Comparison of ENCODE assay signal across 1 cellular context in the genomic region with DNA sequence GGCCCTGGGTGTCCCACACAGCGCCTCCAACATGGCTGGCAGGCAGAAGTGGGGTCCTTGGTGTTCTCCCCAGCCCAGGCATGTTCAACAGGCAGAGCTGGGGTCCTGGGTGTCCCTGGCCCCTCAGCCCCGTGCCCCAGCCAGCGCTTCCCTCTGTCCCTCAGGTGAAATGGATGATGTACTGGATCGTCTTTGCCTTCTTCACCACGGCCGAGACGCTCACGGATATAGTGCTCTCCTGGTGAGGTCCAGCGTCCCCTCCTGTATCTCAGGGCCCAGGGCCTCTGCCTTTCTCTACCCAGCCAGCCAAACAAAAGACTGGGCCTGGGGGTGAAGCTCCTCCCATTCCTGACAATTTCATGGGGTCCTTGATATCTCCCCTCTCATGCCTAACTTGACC.
TF ChIP-seq lines count a peak whose summit lies in the region.

No MANE protein-coding gene starts in this region.

TF ChIP-seq in H1, 55 proteins besides CTCF, POLR2A, EP300 and RAD21:
- TF ChIP-seq CREB1 (IDR thresholded peaks at IDR 0.05), result no peak
- no peak for TF ChIP-seq CHD2 (IDR thresholded peaks at IDR 0.05; ENCODE audit: low read length)
- no peak for TF ChIP-seq MAFK (IDR thresholded peaks at IDR 0.05; ENCODE audit: low read depth, low read length)
- TF ChIP-seq SP2 (IDR thresholded peaks at IDR 0.05; ENCODE audit: low read length), result no peak
- TF ChIP-seq KDM4A (IDR thresholded peaks at IDR 0.05; ENCODE audit: low read depth, low read length, severe bottlenecking), result no peak
- no peak for TF ChIP-seq SUZ12 (IDR thresholded peaks at IDR 0.05; ENCODE audit: low read length)
- no peak for TF ChIP-seq RBBP5 (IDR thresholded peaks at IDR 0.05; ENCODE audit: borderline replicate concordance, low read depth, low read length)
- TF ChIP-seq FOSL1 (IDR thresholded peaks at IDR 0.05; ENCODE audit: insufficient read depth, low read depth, low read length), result no peak
- TF ChIP-seq SIN3A (conservative IDR thresholded peaks at IDR 0.05 in 1 of 2, IDR thresholded peaks at IDR 0.05 in 1 of 2; ENCODE audit: low read depth in 1 of 2, low read length in 2 of 2), result no peak
- TF ChIP-seq RFX5 (IDR thresholded peaks at IDR 0.05; ENCODE audit: borderline replicate concordance, low read depth, low read length), result no peak
- TF ChIP-seq HDAC6 (IDR thresholded peaks at IDR 0.05; ENCODE audit: low read depth, low read length), result no peak
- TF ChIP-seq CEBPB (IDR thresholded peaks at IDR 0.05; ENCODE audit: low read depth, low read length), result no peak
- no peak for TF ChIP-seq TBP (IDR thresholded peaks at IDR 0.05; ENCODE audit: low read depth, low read length)
- TF ChIP-seq RXRA (IDR thresholded peaks at IDR 0.05; ENCODE audit: insufficient read depth, low read depth, low read length), result no peak
- TF ChIP-seq TEAD4 (IDR thresholded peaks at IDR 0.05; ENCODE audit: low read depth, low read length), result no peak
- TF ChIP-seq, protein P1, sequence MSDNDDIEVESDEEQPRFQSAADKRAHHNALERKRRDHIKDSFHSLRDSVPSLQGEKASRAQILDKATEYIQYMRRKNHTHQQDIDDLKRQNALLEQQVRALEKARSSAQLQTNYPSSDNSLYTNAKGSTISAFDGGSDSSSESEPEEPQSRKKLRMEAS (IDR thresholded peaks at IDR 0.05), result no peak
- TF ChIP-seq, protein P2, sequence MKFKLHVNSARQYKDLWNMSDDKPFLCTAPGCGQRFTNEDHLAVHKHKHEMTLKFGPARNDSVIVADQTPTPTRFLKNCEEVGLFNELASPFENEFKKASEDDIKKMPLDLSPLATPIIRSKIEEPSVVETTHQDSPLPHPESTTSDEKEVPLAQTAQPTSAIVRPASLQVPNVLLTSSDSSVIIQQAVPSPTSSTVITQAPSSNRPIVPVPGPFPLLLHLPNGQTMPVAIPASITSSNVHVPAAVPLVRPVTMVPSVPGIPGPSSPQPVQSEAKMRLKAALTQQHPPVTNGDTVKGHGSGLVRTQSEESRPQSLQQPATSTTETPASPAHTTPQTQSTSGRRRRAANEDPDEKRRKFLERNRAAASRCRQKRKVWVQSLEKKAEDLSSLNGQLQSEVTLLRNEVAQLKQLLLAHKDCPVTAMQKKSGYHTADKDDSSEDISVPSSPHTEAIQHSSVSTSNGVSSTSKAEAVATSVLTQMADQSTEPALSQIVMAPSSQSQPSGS (IDR thresholded peaks at IDR 0.05; ENCODE audit: low read length), result no peak
- TF ChIP-seq SAP30 (IDR thresholded peaks at IDR 0.05; ENCODE audit: insufficient read depth, insufficient replicate concordance, low read length), result no peak
- TF ChIP-seq TCF12 (IDR thresholded peaks at IDR 0.05; ENCODE audit: low read depth, low read length), result no peak
- no peak for TF ChIP-seq SIRT6 (IDR thresholded peaks at IDR 0.05; ENCODE audit: low read length)
